Comparison of ENCODE assay signal across 8 cellular contexts in genomic region chr12:96035283-96036236, GRCh38. TPM values are rescaled to one million over a fixed set of nuclear protein-coding genes. Genes with fewer than 3 reads are reported as not detected.
DNase-seq lines count a peak whose midpoint lies in the region; ATAC-seq, FAIRE-seq and TF ChIP-seq lines count a peak whose summit lies in the region.

LTA4H (minus strand) TSS chr12:96035587; CDS start chr12:96035519, 68 bp downstream.

- H3K4me1 Mint-ChIP-seq in brain: peaks cover 6% of the 10 kb centered on the region

- H3K27ac Mint-ChIP-seq in brain: no peak within 1 kb of the TSS

- ATAC-seq in GM18858 (IDR thresholded peaks at IDR 0.05; ENCODE audit: unreplicated experiment): peak; percentile 81
- peak; percentile 90 for ATAC-seq in HG03066 (IDR thresholded peaks at IDR 0.05; ENCODE audit: low read depth, unreplicated experiment)
- peak; percentile 96 to 98 for ATAC-seq in gastrocnemius medialis

- intact Hi-C loops in gastrocnemius medialis (cut with DNase I; ENCODE audit: low total_unique reads): loop anchor here (1.0 to 10.0 kb wide), 5 partner anchors 20 to 879 kb away; partner anchors contain the start of genes CDK17, METAP2 and SNRPF

- H3K4me1 ChIP-seq in iPS DF 6.9 (ENCODE audit: control insufficient read depth, insufficient read depth, low read length) (no peaks in the 10 kb centered on the region), gastrocnemius medialis (peaks cover 15 to 18% of the 10 kb centered on the region in 2 donors)

- in situ Hi-C loops in gastrocnemius medialis (cut with MboI; ENCODE audit: low sequenced_read_pairs in 4 of 4): no loop called here

- peak within 1 kb of the TSS; percentile 86 for H3K4me3 ChIP-seq in iPS DF 6.9 (ENCODE audit: low read length)
- peak within 1 kb of the TSS; percentile 69 to 97 (median 89) for H3K4me3 ChIP-seq in gastrocnemius medialis

- TF ChIP-seq CTCF in brain (conservative IDR thresholded peaks at IDR 0.05) (no peak), gastrocnemius medialis (IDR thresholded peaks at IDR 0.05 in 4 of 5, conservative IDR thresholded peaks at IDR 0.05 in 1 of 5) (no peak)

- no CpG with 5 or more reads among the region's 55 CpGs for WGBS in iPS DF 6.9 (ENCODE audit: insufficient coverage, insufficient read length)

- FAIRE-seq in A204.1 (lab: Jason Lieb, UNC) (peak; percentile 64), TTC549 (lab: Jason Lieb, UNC) (peak; percentile 90)

- DNase-seq in NCI-H2107 treated with DMSO at 0.1 percent for 48 hours (lab: John Stamatoyannopoulos, UW; ENCODE audit: unreplicated experiment): peak; percentile 100
- peak; percentile 98 for DNase-seq in iPS DF 6.9 (ENCODE audit: low read depth, low spot score)
- DNase-seq in gastrocnemius medialis: peak; percentile 94 to 96

- no peaks in the 10 kb centered on the region for H3K9me3 ChIP-seq in iPS DF 6.9 (ENCODE audit: control insufficient read depth, insufficient read depth, low read length)
- H3K9me3 ChIP-seq in gastrocnemius medialis: no peaks in the 10 kb centered on the region

- no peaks in the 10 kb centered on the region for H3K27me3 Mint-ChIP-seq in brain

- peak; percentile 58 to 76 for TF ChIP-seq POLR2A in gastrocnemius medialis (IDR thresholded peaks at IDR 0.05)

- H3K4me3 Mint-ChIP-seq in brain: no peak within 1 kb of the TSS

- no peaks in the 10 kb centered on the region for H3K36me3 Mint-ChIP-seq in brain

- H3K36me3 ChIP-seq in iPS DF 6.9 (ENCODE audit: control insufficient read depth, insufficient read depth, low read length) (no peaks in the 10 kb centered on the region), gastrocnemius medialis (no peaks in the 10 kb centered on the region)

- H3K27me3 ChIP-seq in iPS DF 6.9 (ENCODE audit: control insufficient read depth, insufficient read depth, low read length) (no peaks in the 10 kb centered on the region), gastrocnemius medialis (no peaks in the 10 kb centered on the region)

- no peaks in the 10 kb centered on the region for H3K9me3 Mint-ChIP-seq in brain

- H3K27ac ChIP-seq in iPS DF 6.9 (ENCODE audit: low read length) (no peak within 1 kb of the TSS), gastrocnemius medialis (peak within 1 kb of the TSS; percentile 80 to 90 (median 84))

RNA-seq across cellular contexts. Expression of gene LTA4H, which starts in this region (rescaled TPM):
- polyA plus RNA-seq in brain (ENCODE audit: insufficient read depth, low read depth, low replicate concordance): 56.1 TPM
- 10 to 100 TPM; 36.7 to 46.9 (median 40.6) TPM for total RNA-seq in gastrocnemius medialis
